ENCODE assay signal across 8 cellular contexts in the genomic region with DNA sequence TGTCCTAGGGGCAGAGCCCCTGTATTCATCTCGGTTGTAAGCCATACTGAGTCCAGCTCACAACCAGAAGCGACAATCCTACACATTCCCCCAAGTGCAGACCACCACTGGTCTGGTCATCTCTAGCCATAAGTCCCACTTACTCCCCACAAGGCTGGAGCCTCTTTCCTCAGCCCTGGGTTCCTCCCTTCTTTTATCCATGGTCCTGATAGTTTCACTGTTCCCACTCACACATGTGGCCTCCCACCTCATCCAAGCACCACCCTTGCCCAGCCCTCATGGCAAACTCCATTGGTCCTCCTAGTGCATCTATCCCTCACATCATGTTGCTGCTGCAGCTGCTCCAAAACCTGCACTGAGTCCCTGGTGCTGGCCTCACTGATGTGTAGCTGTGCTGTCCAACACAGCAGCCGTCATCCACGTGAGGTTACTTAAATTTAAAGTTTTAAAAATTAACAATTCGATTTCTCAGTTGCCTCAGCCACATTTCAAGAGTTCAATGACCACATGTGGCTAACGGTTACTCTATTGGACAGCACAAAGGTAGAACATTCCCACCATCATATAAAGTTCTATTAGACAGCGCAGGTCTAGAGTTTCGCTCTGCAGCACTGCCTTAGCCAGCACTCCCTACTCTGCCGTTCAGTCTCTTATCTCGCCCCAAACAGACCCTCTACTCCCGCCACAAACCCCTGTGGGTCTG. TPM values are rescaled to one million over a fixed set of nuclear protein-coding genes. Genes with fewer than 3 reads are reported as not detected.
DNase-seq lines count a peak whose midpoint lies in the region; ATAC-seq and TF ChIP-seq lines count a peak whose summit lies in the region.
"Not testable (repeated sequence)": the region's sequence is repeated elsewhere in the genome, so short reads cannot be mapped to it uniquely, and the experiment has no call there.

No MANE protein-coding gene starts in this region.

- H2AFZ ChIP-seq in PC-9 (peak overlapping the region; percentile 97), smooth muscle cell (ENCODE audit: low read depth) (peak overlapping the region; percentile 82)

- ATAC-seq in GM21360 (IDR thresholded peaks at IDR 0.05; ENCODE audit: unreplicated experiment) (peak; percentile 5), HG03378 (IDR thresholded peaks at IDR 0.05; ENCODE audit: unreplicated experiment) (peak; percentile 8)
- ATAC-seq in lower lobe of right lung, result not testable (repeated sequence)

- H3K9me3 ChIP-seq in BLaER1; PC-9 (ENCODE audit: insufficient read depth, low read depth); esophagus squamous epithelium; lower lobe of right lung; smooth muscle cell (replicated peaks; ENCODE audit: low read depth): not testable (repeated sequence)

- not testable (repeated sequence) for TF ChIP-seq CTCF in PC-9 (conservative IDR thresholded peaks at IDR 0.05); esophagus squamous epithelium (IDR thresholded peaks at IDR 0.05); lower lobe of right lung (IDR thresholded peaks at IDR 0.05); smooth muscle cell (IDR thresholded peaks at IDR 0.05; ENCODE audit: borderline replicate concordance, insufficient read depth, poor library complexity, severe bottlenecking)

- POLR2A ChIA-PET in PC-9 (lab: Charles Lee; ENCODE audit: unreplicated experiment), result not testable (repeated sequence)

- H3K4me3 ChIP-seq in BLaER1, result peak overlapping the region; percentile 77
- H3K4me3 ChIP-seq in PC-9, result peak overlapping the region; percentile 90
- H3K4me3 ChIP-seq in esophagus squamous epithelium, result peak overlapping the region; percentile 56 to 67 (median 58)
- peak overlapping the region; percentile 81 for H3K4me3 ChIP-seq in lower lobe of right lung
- H3K4me3 ChIP-seq in smooth muscle cell, result peak overlapping the region; percentile 79

- H3K4me1 ChIP-seq in BLaER1 (peaks cover 26% of the 10 kb centered on the region), PC-9 (replicated peaks; ENCODE audit: insufficient read depth) (peaks cover 17% of the 10 kb centered on the region), esophagus squamous epithelium (peaks cover 24 to 45% (median 29%) of the 10 kb centered on the region in 3 donors), lower lobe of right lung (peaks cover 24% of the 10 kb centered on the region), smooth muscle cell (ENCODE audit: low read depth) (peaks cover 16% of the 10 kb centered on the region)

- DNase-seq in PC-9, result peak in 1 of 2 experiments; percentile 35
- DNase-seq in activated gamma-delta T cell treated with Interleukin-2 at 50 U/mL for 16 hours, result peak; percentile 11
- not testable (repeated sequence) for DNase-seq in esophagus squamous epithelium (lab: John Stamatoyannopoulos, UW); smooth muscle cell (lab: John Stamatoyannopoulos, UW; ENCODE audit: unreplicated experiment)
- peak; percentile 50 for DNase-seq in lower lobe of right lung

- H3K9me2 ChIP-seq in PC-9 (ENCODE audit: insufficient read depth), result not testable (repeated sequence)

- not testable (repeated sequence) for H3K27me3 ChIP-seq in BLaER1; PC-9 (ENCODE audit: insufficient read depth, low read depth); lower lobe of right lung (ENCODE audit: low read depth); smooth muscle cell (ENCODE audit: low read depth)
- peaks cover 0 to 16% (median 0%) of the 10 kb centered on the region in 4 donors for H3K27me3 ChIP-seq in esophagus squamous epithelium

- H4K20me1 ChIP-seq in BLaER1, result peaks cover 45% of the 10 kb centered on the region
- not testable (repeated sequence) for H4K20me1 ChIP-seq in PC-9 (ENCODE audit: insufficient read depth)
- H4K20me1 ChIP-seq in smooth muscle cell (ENCODE audit: low read depth), result peaks cover 21% of the 10 kb centered on the region

- intact Hi-C loops in PC-9 (cut with micrococcal nuclease; ENCODE audit: unreplicated experiment), result loop anchor here (2.0 kb wide), 1 partner anchor 31 kb away; the partner anchor contains the start of gene NBPF1
- intact Hi-C loops in esophagus squamous epithelium (cut with DNase I); lower lobe of right lung (cut with DNase I): not testable (repeated sequence)

- H3K36me3 ChIP-seq in BLaER1, result peaks cover 20% of the 10 kb centered on the region; the same call in 1 of the 2 replicates
- not testable (repeated sequence) for H3K36me3 ChIP-seq in PC-9 (ENCODE audit: low read depth); lower lobe of right lung; smooth muscle cell (ENCODE audit: low read depth)
- H3K36me3 ChIP-seq in esophagus squamous epithelium, result peaks cover 0 to 20% (median 0%) of the 10 kb centered on the region in 3 donors

- H3K79me2 ChIP-seq in PC-9 (ENCODE audit: low read depth), result peaks cover 33% of the 10 kb centered on the region
- peaks cover 49% of the 10 kb centered on the region for H3K79me2 ChIP-seq in smooth muscle cell (ENCODE audit: low read depth)

- WGBS in esophagus squamous epithelium, 2 donors, result 20 to 25% methylated on average over 11 of the region's 11 CpGs
- 49% methylated on average over 11 of the region's 11 CpGs for WGBS in smooth muscle cell (ENCODE audit: low lambda C conversion rate)

- peak overlapping the region; percentile 80 for H3K27ac ChIP-seq in BLaER1
- H3K27ac ChIP-seq in PC-9; smooth muscle cell (ENCODE audit: low read depth): not testable (repeated sequence)
- H3K27ac ChIP-seq in esophagus squamous epithelium, result peak overlapping the region; percentile 70 to 89 (median 84)
- peak overlapping the region; percentile 87 for H3K27ac ChIP-seq in lower lobe of right lung

- H3K9ac ChIP-seq in BLaER1 (peak overlapping the region; percentile 91), smooth muscle cell (ENCODE audit: low read depth) (peak overlapping the region; percentile 83)

- CTCF ChIA-PET in PC-9 (lab: Charles Lee), result not testable (repeated sequence)

- BruUV-seq in PC-9 (replicated peaks; lab: Mats Ljungman, UMichigan), result not testable (repeated sequence)

- peak overlapping the region; percentile 88 for H3K4me2 ChIP-seq in BLaER1
- peak overlapping the region; percentile 87 for H3K4me2 ChIP-seq in PC-9
- H3K4me2 ChIP-seq in smooth muscle cell, result peak overlapping the region; percentile 86

- not testable (repeated sequence) for H3F3A ChIP-seq in PC-9 (ENCODE audit: insufficient read depth, low read depth); smooth muscle cell (ENCODE audit: low read depth)

- not testable (repeated sequence) for TF ChIP-seq POLR2A in esophagus squamous epithelium (IDR thresholded peaks at IDR 0.05)

RNA-seq across cellular contexts. Expression of gene RNU1-3, which starts 23.1 kb away (rescaled TPM):
- 1,333 and 3,235 TPM in 2 replicates for total RNA-seq in PC-9 (2021)
- total RNA-seq in esophagus squamous epithelium, result under 1 TPM; under 0.01 TPM
- 6,803 TPM for total RNA-seq in lower lobe of right lung
- total RNA-seq in smooth muscle cell, result under 0.01 TPM in 2 replicates
- polyA plus RNA-seq in smooth muscle cell, result 4.2 and 6.4 TPM in 2 replicates

RNA-seq across cellular contexts. Expression of gene NBPF1, which starts 30.3 kb away (rescaled TPM):
- total RNA-seq in PC-9 (2021) (45.4 and 45.6 TPM in 2 replicates), esophagus squamous epithelium (10 to 100 TPM in 3 of 4 donors, 1 to 10 TPM in 1; 10.0 to 23.5 (median 10.7) TPM), lower lobe of right lung (35.3 TPM), smooth muscle cell (22.7 and 28.7 TPM in 2 replicates)
- 18.1 and 26.1 TPM in 2 replicates for polyA plus RNA-seq in smooth muscle cell

Comparison
In these comparisons a context has a peak if more than half of its experiments do, and no peak if none do; other contexts are left out.
1. RNA of gene RNU1-3, which starts 23.1 kb away (total RNA-seq): 6,803 TPM in lower lobe of right lung (single experiment) and 1,333 to 3,235 TPM in PC-9; under 0.01 TPM in esophagus squamous epithelium and under 0.01 TPM in smooth muscle cell; every median in the first group is over 1,000 times any median in the second.
2. Peak in every context shown above with its lines, with median percentiles within 50 percentile points of each other: H3K4me2 ChIP-seq and H3K4me3 ChIP-seq.